Comparison of ENCODE assay signal across 8 cellular contexts in genomic region chr11:114159802-114160588, GRCh38.
DNase-seq lines count a peak whose midpoint lies in the region; ATAC-seq and TF ChIP-seq lines count a peak whose summit lies in the region.

No MANE protein-coding gene starts in this region.

- no peaks in the 10 kb centered on the region for H4K20me1 ChIP-seq in osteoblast (ENCODE audit: insufficient read depth, low read length)

- peaks cover 0 to 38% of the 10 kb centered on the region in 2 donors for H3K36me3 ChIP-seq in gastroesophageal sphincter
- H3K36me3 ChIP-seq in osteoblast (ENCODE audit: insufficient read depth, low read length) = no peaks in the 10 kb centered on the region

- DNase-seq in AG09319 (ENCODE audit: extremely low read depth, low read depth) (peak; percentile 85), MV-4-11 (lab: John Stamatoyannopoulos, UW) (peak; percentile 96), SK-MEL-5 (ENCODE audit: low read depth, low spot score) (peak; percentile 51), osteoblast (ENCODE audit: insufficient read length, low spot score, missing footprints) (peak; percentile 90), substantia nigra (lab: John Stamatoyannopoulos, UW) (peak; percentile 39 to 98 (median 81))
- peak; percentile 98 for DNase-seq in activated naive CD4-positive, alpha-beta T cell treated with anti-CD3 and anti-CD28 coated beads, Interleukin-2, amount 10 ng/mL, durations not matched to agents 7 days and 5 days

- peak; percentile 70 for ATAC-seq in GM21619 (IDR thresholded peaks at IDR 0.05; ENCODE audit: unreplicated experiment)
- ATAC-seq in gastroesophageal sphincter = peak; percentile 62

- H3K27ac Mint-ChIP-seq in activated naive CD4-positive, alpha-beta T cell treated with anti-CD3 and anti-CD28 coated beads, Interleukin-2, amount 10 ng/mL, durations not matched to agents 7 days and 5 days = peak overlapping the region; percentile 95

- peaks cover 8% of the 10 kb centered on the region for H3K27me3 Mint-ChIP-seq in activated naive CD4-positive, alpha-beta T cell treated with anti-CD3 and anti-CD28 coated beads, Interleukin-2, amount 10 ng/mL, durations not matched to agents 7 days and 5 days

- H3K36me3 Mint-ChIP-seq in activated naive CD4-positive, alpha-beta T cell treated with anti-CD3 and anti-CD28 coated beads, Interleukin-2, amount 10 ng/mL, durations not matched to agents 7 days and 5 days = peaks cover 14% of the 10 kb centered on the region

- no peak overlapping the region for H2AFZ ChIP-seq in osteoblast (ENCODE audit: low read length)

- peak; percentile 49 to 71 for TF ChIP-seq POLR2A in gastroesophageal sphincter (IDR thresholded peaks at IDR 0.05)

- TF ChIP-seq EP300 in gastroesophageal sphincter (IDR thresholded peaks at IDR 0.05) = peak; percentile 98

- peak overlapping the region; percentile 16 to 33 for H3K4me3 ChIP-seq in gastroesophageal sphincter
- peak overlapping the region; percentile 37 for H3K4me3 ChIP-seq in osteoblast (ENCODE audit: insufficient read depth, low read length)

- H3K9me3 ChIP-seq in gastroesophageal sphincter (no peaks in the 10 kb centered on the region), osteoblast (ENCODE audit: low read depth, low read length) (no peaks in the 10 kb centered on the region)

- peak overlapping the region; percentile 78 for H3K4me2 ChIP-seq in osteoblast (ENCODE audit: insufficient read depth, low read length)

- H3K4me3 Mint-ChIP-seq in activated naive CD4-positive, alpha-beta T cell treated with anti-CD3 and anti-CD28 coated beads, Interleukin-2, amount 10 ng/mL, durations not matched to agents 7 days and 5 days = peak overlapping the region; percentile 64

- H3K27ac ChIP-seq in gastroesophageal sphincter (peak overlapping the region; percentile 91 to 100 (median 97)), osteoblast (ENCODE audit: low read depth, low read length) (no peak overlapping the region), substantia nigra (ENCODE audit: low read depth, low read length, poor library complexity, severe bottlenecking) (peak overlapping the region; percentile 99)

- H3K4me1 Mint-ChIP-seq in activated naive CD4-positive, alpha-beta T cell treated with anti-CD3 and anti-CD28 coated beads, Interleukin-2, amount 10 ng/mL, durations not matched to agents 7 days and 5 days = peaks cover 69% of the 10 kb centered on the region

- H3K27me3 ChIP-seq in gastroesophageal sphincter (no peaks in the 10 kb centered on the region), osteoblast (ENCODE audit: insufficient read depth, low read length) (peaks cover 72% of the 10 kb centered on the region)

- H3K4me1 ChIP-seq in gastroesophageal sphincter (peaks cover 59 to 96% (median 78%) of the 10 kb centered on the region in 3 donors), osteoblast (ENCODE audit: insufficient read depth, low read length) (peaks cover 24% of the 10 kb centered on the region)

- in situ Hi-C loops in SK-MEL-5 (cut with HindIII; ENCODE audit: low pct_unique_long_range_greater_than_20kb, low sequenced_read_pairs) = no loop called here

- peaks cover 2% of the 10 kb centered on the region for H3K9me3 Mint-ChIP-seq in activated naive CD4-positive, alpha-beta T cell treated with anti-CD3 and anti-CD28 coated beads, Interleukin-2, amount 10 ng/mL, durations not matched to agents 7 days and 5 days

- TF ChIP-seq CTCF in AG09319 (IDR thresholded peaks at IDR 0.05; ENCODE audit: low read depth, low read length) (no peak), gastroesophageal sphincter (IDR thresholded peaks at IDR 0.05) (peak in 1 of 4 experiments; percentile 9), osteoblast (IDR thresholded peaks at IDR 0.05; ENCODE audit: extremely low read depth, low read depth, low read length) (no peak)

- CTCF ChIA-PET in activated naive CD4-positive, alpha-beta T cell treated with anti-CD3 and anti-CD28 coated beads, Interleukin-2, amount 10 ng/mL, durations not matched to agents 7 days and 5 days (lab: Charles Lee) = interaction anchor here (0.9 to 1.8 kb wide), 7 partner anchors 12 to 264 kb away, joined by 3 to 5 read pairs (median 4); partner anchors contain the start of gene ZBTB16

- WGBS in gastroesophageal sphincter (ENCODE audit: low coverage in 1 of 2), 2 donors = 2% methylated on average over 11 to 13 of the region's 18 CpGs

- H3K79me2 ChIP-seq in osteoblast (ENCODE audit: insufficient read depth, low read length) = no peaks in the 10 kb centered on the region
